ENCODE assay signal across 15 cellular contexts in genomic region chrX:110210417-110211139, GRCh38.
DNase-seq lines count a peak whose midpoint lies in the region; ATAC-seq and TF ChIP-seq lines count a peak whose summit lies in the region.
"Had no signal": no experiment of that assay in that cellular context is flagged by ENCODE, and none has a peak within 500 bp of the region (broad histone marks: within the 10 kb centered on the region; RNA-seq: fewer than 3 reads in every experiment).

No MANE protein-coding gene starts in this region.

- H4K8ac ChIP-seq in IMR-90 (ENCODE audit: low read depth in 2 of 2, low read length in 2 of 2), result peak overlapping the region in 1 of 2 experiments; percentile 56; a peak in 2 of 4 replicates

- in situ Hi-C loops in IMR-90 (cut with MboI; ENCODE audit: low sequenced_read_pairs), result no loop called here

- POLR2A ChIA-PET in IMR-90 (lab: Charles Lee; ENCODE audit: unreplicated experiment), result interaction anchor here (0.6 kb wide), 2 partner anchors 106 to 185 kb away, joined by 4 read pairs; no protein-coding TSS in a partner anchor
- POLR2A ChIA-PET in PC-9 (lab: Charles Lee; ENCODE audit: unreplicated experiment), result interaction anchor here (0.5 to 1.0 kb wide), 5 partner anchors 9 to 192 kb away, joined by 3 to 6 read pairs (median 3); partner anchors contain the start of gene AMMECR1

- no peaks in the 10 kb centered on the region; the same call in 1 of the 2 replicates for H3K9me2 ChIP-seq in PC-9 (ENCODE audit: insufficient read depth)

- H2BK20ac ChIP-seq in IMR-90 (ENCODE audit: low read depth, low read length), result peak overlapping the region; percentile 85; the same call in 1 of the 2 replicates

- H2AK5ac ChIP-seq in IMR-90 (ENCODE audit: low read depth, low read length), result no peak overlapping the region

- H2BK120ac ChIP-seq in IMR-90 (ENCODE audit: low read depth, low read length), result peak overlapping the region; percentile 71

- no peak for TF ChIP-seq CTCF in IMR-90 (conservative IDR thresholded peaks at IDR 0.05; ENCODE audit: low read depth, low read length)
- no peak for TF ChIP-seq CTCF in PC-9 (conservative IDR thresholded peaks at IDR 0.05)

- intact Hi-C loops in IMR-90 (cut with micrococcal nuclease) (no loop called here), PC-9 (cut with micrococcal nuclease; ENCODE audit: unreplicated experiment) (loop anchor here (2.0 to 5.0 kb wide), 3 partner anchors 30 to 186 kb away; partner anchors contain the start of gene AMMECR1)
- intact Hi-C loops in activated T-helper 1 cell treated with anti-CD3 and anti-CD28 coated beads, Interleukin-12 subunit alpha, Interleukin-12 subunit beta, Interleukin-2, Interleukin-4 antibody, amounts not matched to agents 30 ng/mL and 10 ng/mL and 1 ng/mL, durations not matched to agents 14 hours and 24 hours and 36 hours (cut with micrococcal nuclease), result no loop called here

- TF ChIP-seq POLR2A in IMR-90 (IDR thresholded peaks at IDR 0.05; ENCODE audit: low read depth, low read length), result no peak

- WGBS in IMR-90 (ENCODE audit: extremely low coverage in 2 of 2, insufficient read length in 1 of 2), 2 experiments, result 17% methylated on average over 1 of the region's 5 CpGs; no CpG with 5 or more reads in 1 of the 2 experiments

- H3K4me3 ChIP-seq in IMR-90 (ENCODE audit: insufficient read depth, low read depth, low read length) (no peak overlapping the region; the same call in 1 of the 2 replicates), PC-9 (no peak overlapping the region; the same call in 1 of the 2 replicates)
- H3K4me3 ChIP-seq: coronary artery had no signal

- peaks cover 11 to 20% of the 10 kb centered on the region in 2 experiments; a peak in 3 of 4 replicates for H3K79me1 ChIP-seq in IMR-90 (ENCODE audit: low read depth in 1 of 2, low read length in 2 of 2)

- peak overlapping the region; percentile 55 for H3K4ac ChIP-seq in IMR-90 (ENCODE audit: low read depth, low read length)

- H3K4me1 Mint-ChIP-seq in activated T-helper 1 cell treated with anti-CD3 and anti-CD28 coated beads, Interleukin-12 subunit alpha, Interleukin-12 subunit beta, Interleukin-2, Interleukin-4 antibody, amounts not matched to agents 30 ng/mL and 10 ng/mL and 1 ng/mL, durations not matched to agents 14 hours and 24 hours and 36 hours (ENCODE audit: low read depth), result peaks cover 7% of the 10 kb centered on the region
- peaks cover 0 to 17% of the 10 kb centered on the region in 2 donors for H3K4me1 Mint-ChIP-seq in effector memory CD8-positive, alpha-beta T cell (ENCODE audit: low read depth in 2 of 2)
- H3K4me1 Mint-ChIP-seq: stimulated activated naive CD8-positive, alpha-beta T cell treated with anti-CD3 and anti-CD28 coated beads, Interleukin-15, amount 100 ng/mL, for 72 hours had no signal

- H3K27ac Mint-ChIP-seq in activated T-helper 1 cell treated with anti-CD3 and anti-CD28 coated beads, Interleukin-12 subunit alpha, Interleukin-12 subunit beta, Interleukin-2, Interleukin-4 antibody, amounts not matched to agents 30 ng/mL and 10 ng/mL and 1 ng/mL, durations not matched to agents 14 hours and 24 hours and 36 hours, result no peak overlapping the region
- no peak overlapping the region for H3K27ac Mint-ChIP-seq in effector memory CD8-positive, alpha-beta T cell
- H3K27ac Mint-ChIP-seq: CD8-positive, alpha-beta memory T cell; IgD-negative memory B cell had no signal

- peak overlapping the region; percentile 92 for H3K18ac ChIP-seq in IMR-90 (ENCODE audit: low read depth, low read length)

- H3K27me3 ChIP-seq in IMR-90 (ENCODE audit: control insufficient read depth, insufficient read depth, low read length), result no peaks in the 10 kb centered on the region
- H3K27me3 ChIP-seq in PC-9 (ENCODE audit: insufficient read depth, low read depth), result no peaks in the 10 kb centered on the region

- peaks cover 14% of the 10 kb centered on the region for H3F3A ChIP-seq in PC-9 (ENCODE audit: insufficient read depth, low read depth)

- no peak overlapping the region for H3K4me3 Mint-ChIP-seq in activated T-helper 1 cell treated with anti-CD3 and anti-CD28 coated beads, Interleukin-12 subunit alpha, Interleukin-12 subunit beta, Interleukin-2, Interleukin-4 antibody, amounts not matched to agents 30 ng/mL and 10 ng/mL and 1 ng/mL, durations not matched to agents 14 hours and 24 hours and 36 hours
- H3K4me3 Mint-ChIP-seq in effector memory CD8-positive, alpha-beta T cell, result no peak overlapping the region
- H3K4me3 Mint-ChIP-seq: CD8-positive, alpha-beta memory T cell; IgD-negative memory B cell; stimulated activated naive CD8-positive, alpha-beta T cell treated with anti-CD3 and anti-CD28 coated beads, Interleukin-15, amount 100 ng/mL, for 72 hours had no signal

- H3K56ac ChIP-seq in IMR-90 (ENCODE audit: extremely low read depth, insufficient read depth, low read length), result peak overlapping the region; percentile 72; the same call in 1 of the 2 replicates

- peak; percentile 88 for ATAC-seq in IMR-90 (ENCODE audit: low read depth)
- no peak for ATAC-seq in effector memory CD8-positive, alpha-beta T cell (replicated peaks)
- ATAC-seq in HG02588 (IDR thresholded peaks at IDR 0.05; ENCODE audit: unreplicated experiment), result no peak
- ATAC-seq: sciatic nerve; stimulated activated naive CD8-positive, alpha-beta T cell treated with anti-CD3 and anti-CD28 coated beads, Interleukin-15, amount 100 ng/mL, for 72 hours had no signal

- H3K9me1 ChIP-seq in IMR-90 (ENCODE audit: insufficient read depth, low read length), result no peaks in the 10 kb centered on the region

- H3K27ac ChIP-seq in IMR-90 (ENCODE audit: insufficient read depth, low read length) (peak overlapping the region; percentile 63; the same call in 1 of the 2 replicates), PC-9 (peak overlapping the region; percentile 77)
- H3K27ac ChIP-seq: coronary artery had no signal

- H3K9me3 ChIP-seq in IMR-90 (ENCODE audit: control insufficient read depth, insufficient read depth, low read length) (no peaks in the 10 kb centered on the region), PC-9 (ENCODE audit: insufficient read depth, low read depth) (no peaks in the 10 kb centered on the region)

- peak overlapping the region; percentile 93 for H2BK5ac ChIP-seq in IMR-90 (ENCODE audit: low read depth, low read length, poor library complexity, severe bottlenecking)

- CTCF ChIA-PET in IMR-90 (lab: Yijun Ruan, JAX) (interaction anchor here (0.6 to 1.3 kb wide), 4 partner anchors 26 to 193 kb away, joined by 3 to 5 read pairs (median 3); no protein-coding TSS in a partner anchor), PC-9 (lab: Charles Lee) (interaction anchor here (0.7 to 1.5 kb wide), 3 partner anchors 47 to 198 kb away, joined by 3 to 8 read pairs (median 3); no protein-coding TSS in a partner anchor)

- peak overlapping the region; percentile 49; the same call in 1 of the 3 replicates for H2BK15ac ChIP-seq in IMR-90 (ENCODE audit: low read depth, low read length)

- H3K14ac ChIP-seq in IMR-90 (replicated peaks; ENCODE audit: low read depth, low read length), result 0 out of 2 replicates have a peak overlapping the region, but pooled peaks have one; percentile 2

- peak; percentile 57 for DNase-seq in AG08395 (ENCODE audit: low spot score)
- peak; percentile 96 for DNase-seq in IMR-90
- DNase-seq in PC-9, result peak; percentile 4 to 89
- DNase-seq in fibroblast of gingiva (ENCODE audit: low read depth), result peak; percentile 81
- DNase-seq in activated T-helper 1 cell treated with anti-CD3 and anti-CD28 coated beads, Interleukin-12 subunit alpha, Interleukin-12 subunit beta, Interleukin-2, Interleukin-4 antibody, amounts not matched to agents 30 ng/mL and 10 ng/mL and 1 ng/mL, durations not matched to agents 14 hours and 24 hours and 36 hours (ENCODE audit: low spot score), result no peak
- no peak for DNase-seq in effector memory CD8-positive, alpha-beta T cell
- DNase-seq in NCI-H526 treated with DMSO at 0.1 percent for 48 hours (lab: John Stamatoyannopoulos, UW), result no peak
- DNase-seq: CD8-positive, alpha-beta memory T cell; kidney glomerular epithelial cell; stimulated activated naive CD8-positive, alpha-beta T cell treated with anti-CD3 and anti-CD28 coated beads, Interleukin-15, amount 100 ng/mL, for 72 hours; T-helper 1 cell had no signal

- H3K27me3 Mint-ChIP-seq in activated T-helper 1 cell treated with anti-CD3 and anti-CD28 coated beads, Interleukin-12 subunit alpha, Interleukin-12 subunit beta, Interleukin-2, Interleukin-4 antibody, amounts not matched to agents 30 ng/mL and 10 ng/mL and 1 ng/mL, durations not matched to agents 14 hours and 24 hours and 36 hours (ENCODE audit: insufficient read depth), result no peaks in the 10 kb centered on the region
- no peaks in the 10 kb centered on the region for H3K27me3 Mint-ChIP-seq in effector memory CD8-positive, alpha-beta T cell
- H3K27me3 Mint-ChIP-seq: IgD-negative memory B cell; stimulated activated naive CD8-positive, alpha-beta T cell treated with anti-CD3 and anti-CD28 coated beads, Interleukin-15, amount 100 ng/mL, for 72 hours had no signal

- H3K4me1 ChIP-seq in IMR-90 (ENCODE audit: control insufficient read depth, insufficient read depth, low read length) (peaks cover 7% of the 10 kb centered on the region), PC-9 (replicated peaks; ENCODE audit: insufficient read depth) (peaks cover 42% of the 10 kb centered on the region)

- H3K36me3 Mint-ChIP-seq in activated T-helper 1 cell treated with anti-CD3 and anti-CD28 coated beads, Interleukin-12 subunit alpha, Interleukin-12 subunit beta, Interleukin-2, Interleukin-4 antibody, amounts not matched to agents 30 ng/mL and 10 ng/mL and 1 ng/mL, durations not matched to agents 14 hours and 24 hours and 36 hours (ENCODE audit: low read depth), result peaks cover 1% of the 10 kb centered on the region
- H3K36me3 Mint-ChIP-seq in effector memory CD8-positive, alpha-beta T cell (ENCODE audit: insufficient read depth), result no peaks in the 10 kb centered on the region

- H2AK9ac ChIP-seq in IMR-90 (replicated peaks; ENCODE audit: low read depth, low read length, poor library complexity), result no peak overlapping the region

- no peak overlapping the region for H3K23ac ChIP-seq in IMR-90 (ENCODE audit: low read depth, low read length)

- H3K9ac ChIP-seq in IMR-90 (ENCODE audit: low read depth, low read length), result no peak overlapping the region

- no peaks in the 10 kb centered on the region for H4K20me1 ChIP-seq in IMR-90 (ENCODE audit: insufficient read depth, low read length)
- no peaks in the 10 kb centered on the region for H4K20me1 ChIP-seq in PC-9 (ENCODE audit: insufficient read depth)

- dilution Hi-C loops in IMR-90 (cut with HindIII; ENCODE audit: low sequenced_read_pairs, unreplicated experiment), result no loop called here

- H3K9me3 Mint-ChIP-seq in activated T-helper 1 cell treated with anti-CD3 and anti-CD28 coated beads, Interleukin-12 subunit alpha, Interleukin-12 subunit beta, Interleukin-2, Interleukin-4 antibody, amounts not matched to agents 30 ng/mL and 10 ng/mL and 1 ng/mL, durations not matched to agents 14 hours and 24 hours and 36 hours, result no peaks in the 10 kb centered on the region
- no peaks in the 10 kb centered on the region for H3K9me3 Mint-ChIP-seq in effector memory CD8-positive, alpha-beta T cell
- H3K9me3 Mint-ChIP-seq: CD8-positive, alpha-beta memory T cell; IgD-negative memory B cell; stimulated activated naive CD8-positive, alpha-beta T cell treated with anti-CD3 and anti-CD28 coated beads, Interleukin-15, amount 100 ng/mL, for 72 hours had no signal

- peak overlapping the region; percentile 77 for H4K5ac ChIP-seq in IMR-90 (ENCODE audit: low read depth, low read length)

- H3K4me2 ChIP-seq in IMR-90 (ENCODE audit: low read depth, low read length) (peak overlapping the region; percentile 70), PC-9 (peak overlapping the region; percentile 49)

- H3K36me3 ChIP-seq in IMR-90 (ENCODE audit: control insufficient read depth, insufficient read depth, low read length) (no peaks in the 10 kb centered on the region), PC-9 (ENCODE audit: low read depth) (no peaks in the 10 kb centered on the region)

- H3K79me2 ChIP-seq in PC-9 (ENCODE audit: low read depth), result peaks cover 12% of the 10 kb centered on the region

- BruUV-seq in IMR-90 (replicated peaks; lab: Mats Ljungman, UMichigan), result no TSS peak
- BruUV-seq in PC-9 (replicated peaks; lab: Mats Ljungman, UMichigan), result no TSS peak

- peak; percentile 6; the same call in 1 of the 2 replicates for TF ChIP-seq RAD21 in IMR-90 (IDR thresholded peaks at IDR 0.05; ENCODE audit: low read length)

- peak overlapping the region; percentile 37 for H4K91ac ChIP-seq in IMR-90 (ENCODE audit: insufficient read depth, low read depth, low read length)

- no peak overlapping the region for H2AFZ ChIP-seq in IMR-90 (replicated peaks; ENCODE audit: low read length, poor library complexity)
- no peak overlapping the region for H2AFZ ChIP-seq in PC-9

Comparison
In these comparisons a context has a peak if more than half of its experiments do, and no peak if none do; other contexts are left out.
1. DNase-seq: peak in AG08395 (single experiment), IMR-90 (single experiment), PC-9 (2 of 2) and fibroblast of gingiva (single experiment); none in activated T-helper 1 cell treated with anti-CD3 and anti-CD28 coated beads, Interleukin-12 subunit alpha, Interleukin-12 subunit beta, Interleukin-2, Interleukin-4 antibody, amounts not matched to agents 30 ng/mL and 10 ng/mL and 1 ng/mL, durations not matched to agents 14 hours and 24 hours and 36 hours (single experiment), effector memory CD8-positive, alpha-beta T cell (0 of 3) and NCI-H526 treated with DMSO at 0.1 percent for 48 hours (single experiment).